In the genomic region with DNA sequence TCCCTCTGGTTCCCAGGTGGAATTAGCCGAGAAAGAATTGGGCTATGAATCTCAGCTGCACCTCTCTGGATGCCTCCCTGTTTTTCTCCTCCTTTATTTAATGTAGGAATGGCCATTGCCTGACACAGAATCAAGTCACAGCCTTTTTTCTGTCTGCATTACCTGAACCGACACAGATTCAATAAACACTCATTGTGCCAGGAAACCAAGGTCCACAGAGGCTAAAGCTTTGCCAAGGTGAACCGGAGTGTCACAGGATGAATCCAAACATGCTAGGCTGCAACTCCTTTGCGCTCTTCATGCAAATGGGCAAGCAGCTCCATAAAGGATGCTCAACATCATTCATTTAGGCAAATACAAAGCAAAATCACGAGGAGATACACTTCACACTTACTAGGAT, we compare ENCODE assay signal across 14 cellular contexts.
DNase-seq lines count a peak whose midpoint lies in the region; ATAC-seq and TF ChIP-seq lines count a peak whose summit lies in the region.
"Had no signal": no experiment of that assay in that cellular context is flagged by ENCODE, and none has a peak within 500 bp of the region (broad histone marks: within the 10 kb centered on the region; RNA-seq: fewer than 3 reads in every experiment).

No MANE protein-coding gene starts in this region.

- no peak overlapping the region for H3K56ac ChIP-seq in H9 (ENCODE audit: insufficient read length, low read depth, low read length)

- H3K27me3 ChIP-seq in H9 (ENCODE audit: insufficient read depth, low read length): no peaks in the 10 kb centered on the region
- H3K27me3 ChIP-seq in heart right ventricle: peaks cover 0 to 66% (median 0%) of the 10 kb centered on the region in 7 donors

- H2BK5ac ChIP-seq in H9 (ENCODE audit: insufficient read length, low read length): no peak overlapping the region

- no peak overlapping the region for H2AK5ac ChIP-seq in H9 (ENCODE audit: insufficient read length, low read length)

- no peak overlapping the region for H4K91ac ChIP-seq in H9 (ENCODE audit: insufficient read length, low read depth, low read length)

- no peaks in the 10 kb centered on the region for H3K79me1 ChIP-seq in H9 (ENCODE audit: insufficient read depth, low read depth, low read length, poor library complexity, severe bottlenecking)

- no peak overlapping the region for H3T11ph ChIP-seq in H9 (ENCODE audit: low read length)

- H3K36me3 Mint-ChIP-seq in H9 (ENCODE audit: insufficient read depth in 1 of 3, low read depth in 3 of 3) (peaks cover 2 to 14% (median 9%) of the 10 kb centered on the region in 3 experiments; a peak in 6 of 7 replicates), nephron (ENCODE audit: low read depth) (peaks cover 13% of the 10 kb centered on the region)
- H3K36me3 Mint-ChIP-seq: CD14-positive monocyte; CD8-positive, alpha-beta memory T cell; IgD-negative memory B cell had no signal

- H3K14ac ChIP-seq in H9 (ENCODE audit: insufficient read depth, low read length): no peak overlapping the region

- H3K27ac Mint-ChIP-seq in H9 (no peak overlapping the region), nephron (no peak overlapping the region)
- H3K27ac Mint-ChIP-seq in stimulated activated naive CD8-positive, alpha-beta T cell treated with anti-CD3 and anti-CD28 coated beads, Interleukin-15, amount 100 ng/mL, for 72 hours: no peak overlapping the region
- H3K27ac Mint-ChIP-seq: CD14-positive monocyte, IgD-negative memory B cell had no signal

- intact Hi-C loops in heart right ventricle (cut with DNase I): no loop called here

- H3K9ac ChIP-seq in H9 (ENCODE audit: extremely low read depth, insufficient read length, low read length): no peak overlapping the region

- peaks cover 5% of the 10 kb centered on the region for H4K20me1 ChIP-seq in H9 (ENCODE audit: control insufficient read depth, insufficient read depth, insufficient read length)

- H3K79me2 ChIP-seq in H9 (ENCODE audit: insufficient read depth, low read length): peaks cover 18% of the 10 kb centered on the region; the same call in 1 of the 2 replicates

- WGBS in H9 (ENCODE audit: extremely low coverage, insufficient read length, low lambda C conversion rate): no CpG with 5 or more reads among the region's 5 CpGs
- WGBS in heart right ventricle, 2 donors: 65 to 79% methylated on average over 5 of the region's 5 CpGs

- no peak overlapping the region for H3K23ac ChIP-seq in H9 (ENCODE audit: insufficient read length, low read depth, low read length)

- H3K9me3 ChIP-seq in H9 (ENCODE audit: control insufficient read depth, low read depth, low read length) (no peaks in the 10 kb centered on the region), heart right ventricle (peaks cover 0 to 13% (median 4%) of the 10 kb centered on the region in 11 donors)
- H3K9me3 ChIP-seq: A549, Caco-2 had no signal

- no peak overlapping the region for H3K4ac ChIP-seq in H9 (ENCODE audit: low read depth, low read length)

- DNase-seq in H9 (no peak), cerebellar cortex (ENCODE audit: low spot score) (peak; percentile 45), heart right ventricle (no peak)
- no peak for DNase-seq in effector CD4-positive, alpha-beta T cell
- no peak for DNase-seq in stimulated activated naive CD8-positive, alpha-beta T cell treated with anti-CD3 and anti-CD28 coated beads, Interleukin-15, amount 100 ng/mL, for 72 hours
- DNase-seq: Caco-2; CD8-positive, alpha-beta memory T cell; DND-41; GF-D8 had no signal

- no peak overlapping the region for H3K4me3 ChIP-seq in heart right ventricle
- H3K4me3 ChIP-seq: A549 had no signal

- peaks cover 6% of the 10 kb centered on the region for H3K23me2 ChIP-seq in H9 (ENCODE audit: insufficient read length, low read depth, low read length, poor library complexity, severe bottlenecking)

- H3K27me3 Mint-ChIP-seq in H9 (ENCODE audit: low read depth) (0 out of 2 replicates have a peak, but pooled peaks cover 2% of the 10 kb centered on the region), nephron (ENCODE audit: low read depth) (peaks cover 8% of the 10 kb centered on the region)
- H3K27me3 Mint-ChIP-seq in stimulated activated naive CD8-positive, alpha-beta T cell treated with anti-CD3 and anti-CD28 coated beads, Interleukin-15, amount 100 ng/mL, for 72 hours: peaks cover 9% of the 10 kb centered on the region
- H3K27me3 Mint-ChIP-seq: CD8-positive, alpha-beta memory T cell had no signal

- no peak overlapping the region for H2BK20ac ChIP-seq in H9 (ENCODE audit: low read depth, low read length, poor library complexity, severe bottlenecking)

- no peak overlapping the region for H4K8ac ChIP-seq in H9 (replicated peaks; ENCODE audit: insufficient read length, low read depth, low read length)

- H3K9me3 Mint-ChIP-seq in H9 (peaks cover 3 to 5% of the 10 kb centered on the region in 2 experiments; a peak in 4 of 5 replicates), nephron (peaks cover 10% of the 10 kb centered on the region)
- peaks cover 4 to 25% of the 10 kb centered on the region in 2 donors for H3K9me3 Mint-ChIP-seq in stimulated activated naive CD8-positive, alpha-beta T cell treated with anti-CD3 and anti-CD28 coated beads, Interleukin-15, amount 100 ng/mL, for 72 hours

- H3K18ac ChIP-seq in H9 (ENCODE audit: insufficient read length, low read depth, low read length): no peak overlapping the region

- no peaks in the 10 kb centered on the region for H3K36me3 ChIP-seq in heart right ventricle

- H2BK12ac ChIP-seq in H9 (ENCODE audit: insufficient read length, low read depth, low read length): no peak overlapping the region

- H3K27ac ChIP-seq in H9 (ENCODE audit: insufficient read length, low read depth, low read length) (no peak overlapping the region), heart right ventricle (no peak overlapping the region)
- H3K27ac ChIP-seq: A549 had no signal

- H2AFZ ChIP-seq in H9 (ENCODE audit: low read length): no peak overlapping the region

- peaks cover 46 to 50% of the 10 kb centered on the region in 2 experiments for H3K4me1 Mint-ChIP-seq in H9
- peaks cover 19% of the 10 kb centered on the region for H3K4me1 Mint-ChIP-seq in nephron
- H3K4me1 Mint-ChIP-seq in stimulated activated naive CD8-positive, alpha-beta T cell treated with anti-CD3 and anti-CD28 coated beads, Interleukin-15, amount 100 ng/mL, for 72 hours: no peaks in the 10 kb centered on the region
- H3K4me1 Mint-ChIP-seq: CD8-positive, alpha-beta memory T cell; IgD-negative memory B cell had no signal

- no peak for TF ChIP-seq CTCF in H9 (conservative IDR thresholded peaks at IDR 0.05)
- TF ChIP-seq CTCF in nephron (IDR thresholded peaks at IDR 0.05; ENCODE audit: unreplicated experiment in 3 of 3): no peak
- no peak for TF ChIP-seq CTCF in heart right ventricle (IDR thresholded peaks at IDR 0.05)

- no peak overlapping the region for H3K4me3 Mint-ChIP-seq in H9
- peak overlapping the region; percentile 7 to 12 (median 8) for H3K4me3 Mint-ChIP-seq in nephron
- no peak overlapping the region for H3K4me3 Mint-ChIP-seq in stimulated activated naive CD8-positive, alpha-beta T cell treated with anti-CD3 and anti-CD28 coated beads, Interleukin-15, amount 100 ng/mL, for 72 hours
- H3K4me3 Mint-ChIP-seq: CD14-positive monocyte; CD8-positive, alpha-beta memory T cell; IgD-negative memory B cell had no signal

- ATAC-seq in heart right ventricle (no peak), HG02981 (IDR thresholded peaks at IDR 0.05; ENCODE audit: unreplicated experiment) (no peak)
- no peak for ATAC-seq in stimulated activated naive CD8-positive, alpha-beta T cell treated with anti-CD3 and anti-CD28 coated beads, Interleukin-15, amount 100 ng/mL, for 72 hours
- ATAC-seq: A549 had no signal

- H4K5ac ChIP-seq in H9 (ENCODE audit: insufficient read length, low read depth, low read length): no peak overlapping the region

- peak overlapping the region; percentile 77 for H3K4me2 ChIP-seq in H9 (ENCODE audit: insufficient read depth, insufficient read length, low read length)
- H3K4me2 ChIP-seq: A549 had no signal

- H3K4me1 ChIP-seq in H9 (ENCODE audit: insufficient read depth, low read length) (peaks cover 4% of the 10 kb centered on the region; the same call in 1 of the 2 replicates), heart right ventricle (no peaks in the 10 kb centered on the region)
- H3K4me1 ChIP-seq: Caco-2 had no signal

- no peak overlapping the region for H2BK15ac ChIP-seq in H9 (ENCODE audit: low read depth, low read length)

- no peak overlapping the region for H2BK120ac ChIP-seq in H9 (ENCODE audit: low read depth, low read length, poor library complexity, severe bottlenecking)

Comparison
In these comparisons a context has a peak if more than half of its experiments do, and no peak if none do; other contexts are left out.
1. H3K4me3 Mint-ChIP-seq: peak in nephron (3 of 3); none in H9 (0 of 2) and stimulated activated naive CD8-positive, alpha-beta T cell treated with anti-CD3 and anti-CD28 coated beads, Interleukin-15, amount 100 ng/mL, for 72 hours (0 of 2).